In genomic region chr16:11391576-11391975, GRCh38 we compare ENCODE assay signal across 13 cellular contexts. TPM values are rescaled to one million over a fixed set of nuclear protein-coding genes. Genes with fewer than 3 reads are reported as not detected.
A peak's percentile ranks its signal among the peaks of the same experiment; 100 is the strongest.
DNase-seq lines count a peak whose midpoint lies in the region; ATAC-seq and TF ChIP-seq lines count a peak whose summit lies in the region.
"Had no signal": no experiment of that assay in that cellular context is flagged by ENCODE, and none has a peak within 500 bp of the region (broad histone marks: within the 10 kb centered on the region; RNA-seq: fewer than 3 reads in every experiment).

No MANE protein-coding gene starts in this region.

- TF ChIP-seq POLR2A in upper lobe of left lung (IDR thresholded peaks at IDR 0.05), result no peak

- TF ChIP-seq CTCF in right atrium auricular region (IDR thresholded peaks at IDR 0.05) (no peak), upper lobe of left lung (IDR thresholded peaks at IDR 0.05) (no peak), foreskin keratinocyte (conservative IDR thresholded peaks at IDR 0.05) (no peak), osteocyte (IDR thresholded peaks at IDR 0.05) (no peak)

- H3K4me3 ChIP-seq in right atrium auricular region (no peak overlapping the region), iPS-18a (ENCODE audit: low read length) (no peak overlapping the region), upper lobe of left lung (no peak overlapping the region)
- H3K4me3 ChIP-seq: heart right ventricle, ovary had no signal

- H3K4me3 Mint-ChIP-seq in osteocyte (ENCODE audit: unreplicated experiment), result no peak overlapping the region
- H3K4me3 Mint-ChIP-seq: activated CD4-positive, alpha-beta memory T cell treated with anti-CD3 and anti-CD28 coated beads, Interleukin-2, amount 10 ng/mL, durations not matched to agents 7 days and 5 days had no signal

- WGBS in upper lobe of left lung, 2 donors, result 49 to 74% methylated on average over 7 to 11 of the region's 12 CpGs

- H3K9me3 ChIP-seq in right atrium auricular region (no peaks in the 10 kb centered on the region), iPS-18a (ENCODE audit: control insufficient read depth, low read depth, low read length) (no peaks in the 10 kb centered on the region), upper lobe of left lung (no peaks in the 10 kb centered on the region)
- H3K9me3 ChIP-seq: heart right ventricle, ovary had no signal

- DNase-seq in left cardiac atrium (peak; percentile 10), right atrium auricular region (ENCODE audit: low spot score) (no peak), NCI-H345 (lab: John Stamatoyannopoulos, UW) (peak; percentile 86), upper lobe of left lung (peak; percentile 89 to 92), HPDE6-E6E7 (ENCODE audit: extremely low spot score) (no peak), foreskin keratinocyte (no peak), osteocyte (ENCODE audit: extremely low spot score, unreplicated experiment) (no peak)
- DNase-seq: activated CD4-positive, alpha-beta memory T cell treated with anti-CD3 and anti-CD28 coated beads, Interleukin-2, amount 10 ng/mL, durations not matched to agents 7 days and 5 days; activated naive CD4-positive, alpha-beta T cell treated with anti-CD3 and anti-CD28 coated beads, Interleukin-2, amount 50 U/mL, for 16 hours; heart right ventricle had no signal

- peak overlapping the region; percentile 18 for H3K9ac ChIP-seq in iPS-18a (ENCODE audit: low read length)

- H3K27ac Mint-ChIP-seq in osteocyte (ENCODE audit: unreplicated experiment), result no peak overlapping the region
- H3K27ac Mint-ChIP-seq: activated CD4-positive, alpha-beta memory T cell treated with anti-CD3 and anti-CD28 coated beads, Interleukin-2, amount 10 ng/mL, durations not matched to agents 7 days and 5 days had no signal

- H3K27me3 ChIP-seq in right atrium auricular region (no peaks in the 10 kb centered on the region), iPS-18a (ENCODE audit: control insufficient read depth, insufficient read depth, low read length) (no peaks in the 10 kb centered on the region), upper lobe of left lung (no peaks in the 10 kb centered on the region), foreskin keratinocyte (no peaks in the 10 kb centered on the region)
- H3K27me3 ChIP-seq: ovary had no signal

- H3K36me3 ChIP-seq in right atrium auricular region, result no peaks in the 10 kb centered on the region
- no peaks in the 10 kb centered on the region for H3K36me3 ChIP-seq in iPS-18a (ENCODE audit: control insufficient read depth, low read depth, low read length)
- no peaks in the 10 kb centered on the region for H3K36me3 ChIP-seq in upper lobe of left lung
- H3K36me3 ChIP-seq: heart right ventricle, ovary had no signal

- intact Hi-C loops in left cardiac atrium (cut with DNase I), result loop anchor here (10.0 kb wide), 2 partner anchors 423 to 483 kb away; no protein-coding TSS in a partner anchor

- peaks cover 3% of the 10 kb centered on the region for H3K4me1 Mint-ChIP-seq in osteocyte (ENCODE audit: unreplicated experiment)

- H3K9me3 Mint-ChIP-seq in osteocyte (ENCODE audit: unreplicated experiment), result no peaks in the 10 kb centered on the region
- H3K9me3 Mint-ChIP-seq: activated CD4-positive, alpha-beta memory T cell treated with anti-CD3 and anti-CD28 coated beads, Interleukin-2, amount 10 ng/mL, durations not matched to agents 7 days and 5 days had no signal

- H3K27ac ChIP-seq in right atrium auricular region (no peak overlapping the region), iPS-18a (ENCODE audit: low read length) (no peak overlapping the region), upper lobe of left lung (peak overlapping the region in 1 of 4 donors; percentile 15), foreskin keratinocyte (no peak overlapping the region)
- H3K27ac ChIP-seq: heart right ventricle, HL-60, ovary had no signal

- H3K27me3 Mint-ChIP-seq in osteocyte (ENCODE audit: unreplicated experiment), result no peaks in the 10 kb centered on the region

- no peak for TF ChIP-seq EP300 in upper lobe of left lung (IDR thresholded peaks at IDR 0.05)

- ATAC-seq in left cardiac atrium, result no peak
- ATAC-seq in upper lobe of left lung (ENCODE audit: low FRiP score in 2 of 2), result peak; percentile 4 to 79
- ATAC-seq in foreskin keratinocyte, result no peak
- ATAC-seq: heart right ventricle had no signal

- H3K4me1 ChIP-seq in right atrium auricular region, result peaks cover 0 to 10% of the 10 kb centered on the region in 2 donors
- peaks cover 16% of the 10 kb centered on the region for H3K4me1 ChIP-seq in iPS-18a (ENCODE audit: control insufficient read depth, low read depth, low read length)
- H3K4me1 ChIP-seq in upper lobe of left lung, result peaks cover 4 to 16% (median 10%) of the 10 kb centered on the region in 4 donors
- H3K4me1 ChIP-seq in foreskin keratinocyte, result peaks cover 12% of the 10 kb centered on the region

- H3K36me3 Mint-ChIP-seq in osteocyte (ENCODE audit: unreplicated experiment), result no peaks in the 10 kb centered on the region

RNA-seq across cellular contexts. Expression of gene RMI2, which starts 46.3 kb away (rescaled TPM):
- 1 to 10 TPM in 1 of 2 donors, under 1 TPM in 1; 0.60 to 2.4 TPM for total RNA-seq in left cardiac atrium
- under 1 TPM in 1 of 2 donors, not detected in 1; 0.85 TPM for total RNA-seq in right atrium auricular region
- total RNA-seq in upper lobe of left lung, result 1 to 10 TPM; 2.6 to 6.3 (median 2.7) TPM
- 20.9 and 23.1 TPM in 2 replicates for total RNA-seq in foreskin keratinocyte
- 25.0 and 29.0 TPM in 2 replicates for polyA plus RNA-seq in foreskin keratinocyte
- total RNA-seq in osteocyte, result 4.1 and 5.1 TPM in 2 replicates

Comparison
In these comparisons a context has a peak if more than half of its experiments do, and no peak if none do; other contexts are left out.
1. DNase-seq: peak in left cardiac atrium (single experiment), NCI-H345 (single experiment) and upper lobe of left lung (2 of 2); none in right atrium auricular region (single experiment), HPDE6-E6E7 (single experiment), foreskin keratinocyte (0 of 2) and osteocyte (single experiment).
2. ATAC-seq: peak in upper lobe of left lung (2 of 2); none in left cardiac atrium (0 of 2) and foreskin keratinocyte (single experiment).